27 cellular contexts compared by ENCODE assay signal in the genomic region with DNA sequence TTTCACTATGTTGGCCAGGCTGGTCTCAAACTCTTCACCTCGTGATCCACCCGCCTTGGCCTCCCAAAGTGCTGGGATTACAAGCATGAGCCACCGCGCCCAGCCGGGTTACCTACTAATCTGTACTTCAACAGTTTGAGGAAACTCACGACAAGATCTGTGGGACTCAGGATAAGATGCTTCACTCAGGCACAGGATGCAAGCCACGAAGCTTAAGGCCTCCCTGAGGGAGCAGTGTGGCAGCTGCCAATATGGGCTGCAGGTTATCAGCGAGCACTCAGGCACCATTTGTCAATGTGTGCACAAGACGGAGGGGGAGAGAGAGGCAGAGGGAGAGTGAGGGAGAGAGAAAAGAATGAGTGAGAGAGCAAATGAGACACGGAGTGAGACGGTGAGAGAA.
A peak's percentile ranks its signal among the peaks of the same experiment; 100 is the strongest.
DNase-seq lines count a peak whose midpoint lies in the region; ATAC-seq and TF ChIP-seq lines count a peak whose summit lies in the region.
"Had no signal": no experiment of that assay in that cellular context is flagged by ENCODE, and none has a peak within 500 bp of the region (broad histone marks: within the 10 kb centered on the region; RNA-seq: fewer than 3 reads in every experiment).

No MANE protein-coding gene starts in this region.

- H2AFZ ChIP-seq in neural progenitor cell (replicated peaks) = peak overlapping the region; percentile 32

- peaks cover 8% of the 10 kb centered on the region for H3F3A ChIP-seq in neural progenitor cell (ENCODE audit: low read depth)

- H4K20me1 ChIP-seq in neural progenitor cell (ENCODE audit: low read depth) = no peaks in the 10 kb centered on the region

- H3K27me3 ChIP-seq in neural progenitor cell = no peaks in the 10 kb centered on the region
- H3K27me3 ChIP-seq in upper lobe of right lung = no peaks in the 10 kb centered on the region
- H3K27me3 ChIP-seq: BE2C had no signal

- H3K4me1 Mint-ChIP-seq in glutamatergic neuron (ENCODE audit: low read depth, unreplicated experiment) (peaks cover 45% of the 10 kb centered on the region), neural progenitor cell (peaks cover 19% of the 10 kb centered on the region)
- H3K4me1 Mint-ChIP-seq: CD8-positive, alpha-beta memory T cell had no signal

- H3K36me3 ChIP-seq in neural progenitor cell (no peaks in the 10 kb centered on the region), upper lobe of right lung (no peaks in the 10 kb centered on the region)
- H3K36me3 ChIP-seq: BE2C, SJSA1 had no signal

- H3K27ac Mint-ChIP-seq in glutamatergic neuron (ENCODE audit: unreplicated experiment) = peak overlapping the region; percentile 95
- H3K27ac Mint-ChIP-seq in neural progenitor cell = no peak overlapping the region
- H3K27ac Mint-ChIP-seq: CD14-positive monocyte; CD8-positive, alpha-beta memory T cell had no signal

- H3K4me2 ChIP-seq in neural progenitor cell = no peak overlapping the region

- H3K9ac ChIP-seq in neural progenitor cell = no peak overlapping the region

- peak overlapping the region; percentile 80 for H3K4me3 Mint-ChIP-seq in glutamatergic neuron (ENCODE audit: unreplicated experiment)
- H3K4me3 Mint-ChIP-seq in neural progenitor cell = no peak overlapping the region
- H3K4me3 Mint-ChIP-seq: CD14-positive monocyte; CD8-positive, alpha-beta memory T cell had no signal

- peaks cover under 1% of the 10 kb centered on the region for H3K36me3 Mint-ChIP-seq in glutamatergic neuron (ENCODE audit: unreplicated experiment)
- H3K36me3 Mint-ChIP-seq in neural progenitor cell = no peaks in the 10 kb centered on the region
- H3K36me3 Mint-ChIP-seq: CD14-positive monocyte; CD8-positive, alpha-beta memory T cell had no signal

- peaks cover 5% of the 10 kb centered on the region for H3K27me3 Mint-ChIP-seq in glutamatergic neuron (ENCODE audit: unreplicated experiment)
- H3K27me3 Mint-ChIP-seq in neural progenitor cell (ENCODE audit: insufficient read depth, low read depth) = peaks cover 3% of the 10 kb centered on the region

- H3K4me1 ChIP-seq in neural progenitor cell (peaks cover 16% of the 10 kb centered on the region), upper lobe of right lung (no peaks in the 10 kb centered on the region)
- H3K4me1 ChIP-seq: BE2C, SJSA1 had no signal

- no peaks in the 10 kb centered on the region for H3K79me2 ChIP-seq in neural progenitor cell (ENCODE audit: low read depth)

- ATAC-seq in upper lobe of right lung (peak; percentile 21), HG02885 (IDR thresholded peaks at IDR 0.05; ENCODE audit: poor library complexity, unreplicated experiment) (no peak)
- ATAC-seq: HepG2 had no signal

- H3K9me3 ChIP-seq in neural progenitor cell (ENCODE audit: low read depth) (no peaks in the 10 kb centered on the region), upper lobe of right lung (no peaks in the 10 kb centered on the region)
- H3K9me3 ChIP-seq: BE2C, SJSA1 had no signal

- DNase-seq in NCI-H2171 (lab: John Stamatoyannopoulos, UW) (peak; percentile 4), NCI-H2171 treated with DMSO at 0.1 percent for 48 hours (lab: John Stamatoyannopoulos, UW) (no peak), glutamatergic neuron (peak; percentile 54), neural progenitor cell (ENCODE audit: low spot score) (no peak), upper lobe of right lung (no peak), cardiac septum (ENCODE audit: low spot score) (no peak), NCI-H1048 (lab: John Stamatoyannopoulos, UW) (no peak)
- DNase-seq: BE2C; CD8-positive, alpha-beta memory T cell; DMS 273 treated with DMSO at 0.1 percent for 48 hours; DMS79 treated with DMSO at 0.1 percent for 48 hours; GF-D8; Karpas-422; MV-4-11; NCI-H1105 treated with DMSO at 0.1 percent for 48 hours; NCI-H2029; NCI-H226; NCI-H510A; NCI-H748 treated with DMSO at 0.1 percent for 48 hours; NK-92 treated with Interleukin-12 subunit alpha and Interleukin-12 subunit beta, amount 100 ng/mL, for 24 hours; Right ventricle myocardium superior; RPMI8226 had no signal

- H3K4me3 ChIP-seq in neural progenitor cell (no peak overlapping the region), upper lobe of right lung (no peak overlapping the region)
- H3K4me3 ChIP-seq: SJSA1 had no signal

- H3K27ac ChIP-seq in neural progenitor cell = peak overlapping the region; percentile 64
- H3K27ac ChIP-seq in upper lobe of right lung = no peak overlapping the region
- H3K27ac ChIP-seq: 22Rv1, SJSA1 had no signal

- intact Hi-C loops in upper lobe of right lung (cut with DNase I) = no loop called here
- intact Hi-C loops in cardiac septum (cut with DNase I) = no loop called here

- peaks cover 2% of the 10 kb centered on the region for H3K9me3 Mint-ChIP-seq in glutamatergic neuron (ENCODE audit: unreplicated experiment)
- H3K9me3 Mint-ChIP-seq in neural progenitor cell = no peaks in the 10 kb centered on the region
- H3K9me3 Mint-ChIP-seq: CD14-positive monocyte; CD8-positive, alpha-beta memory T cell had no signal

- TF ChIP-seq CTCF in glutamatergic neuron (IDR thresholded peaks at IDR 0.05; ENCODE audit: partially characterized antibody, unreplicated experiment) = no peak
- no peak for TF ChIP-seq CTCF in neural progenitor cell (IDR thresholded peaks at IDR 0.05)
- TF ChIP-seq CTCF in upper lobe of right lung (IDR thresholded peaks at IDR 0.05) = no peak

Comparison
In these comparisons a context has a peak if more than half of its experiments do, and no peak if none do; other contexts are left out.
1. DNase-seq: peak in NCI-H2171 (single experiment) and glutamatergic neuron (single experiment); none in NCI-H2171 treated with DMSO at 0.1 percent for 48 hours (single experiment), neural progenitor cell (single experiment), upper lobe of right lung (single experiment), cardiac septum (single experiment) and NCI-H1048 (single experiment).